1 cellular context compared by ENCODE assay signal in the genomic region with DNA sequence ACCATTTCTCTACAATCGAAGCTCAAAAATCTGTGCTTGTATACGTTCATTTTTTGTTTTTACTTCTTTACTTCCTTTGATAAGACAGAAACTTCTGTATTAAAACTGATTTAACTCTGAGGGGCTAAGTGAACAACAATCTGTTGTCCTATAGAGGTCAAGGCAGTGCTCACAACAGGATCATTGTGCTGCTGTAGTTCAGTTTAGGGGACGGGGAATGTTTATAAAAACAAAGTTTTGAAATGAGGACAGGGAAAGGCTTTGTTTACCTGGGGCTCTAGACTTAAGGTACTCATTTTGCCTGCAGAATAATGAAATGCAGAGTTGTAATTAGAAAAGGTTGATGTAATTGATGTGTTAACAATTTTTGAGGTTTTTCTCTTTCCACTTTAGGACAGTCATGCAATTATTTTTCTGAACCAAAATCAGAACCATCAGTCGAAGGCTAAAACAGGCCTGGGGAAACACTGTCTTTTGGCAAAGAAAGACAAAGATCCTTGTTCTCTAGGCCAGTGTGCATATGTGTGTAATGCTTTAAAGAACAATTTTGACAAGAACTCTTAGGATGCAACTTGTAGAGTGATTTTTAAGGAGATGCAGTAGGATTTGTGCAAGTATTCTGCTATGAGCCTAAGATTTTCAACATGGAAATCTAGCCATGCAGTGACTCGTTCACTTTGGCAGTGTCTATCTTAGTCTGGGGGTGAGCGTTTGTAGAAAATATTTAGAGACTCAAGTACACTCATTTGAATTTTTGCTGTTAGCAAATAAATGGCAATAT.
TF ChIP-seq lines count a peak whose summit lies in the region.

No MANE protein-coding gene starts in this region.

TF ChIP-seq in HepG2, 621 proteins besides CTCF, POLR2A, EP300 and RAD21:
- TF ChIP-seq FOXP1 (IDR thresholded peaks at IDR 0.05) (no peak), FOXP1 (CRISPR knock-in tag; IDR thresholded peaks at IDR 0.05) (peak; percentile 78), GATAD2A (CRISPR knock-in tag; IDR thresholded peaks at IDR 0.05) (peak; percentile 33; the same call in 1 of the 2 replicates), ZFP41 (CRISPR knock-in tag; IDR thresholded peaks at IDR 0.05; ENCODE audit: borderline replicate concordance) (no peak), ZNF816 (CRISPR knock-in tag; IDR thresholded peaks at IDR 0.05; ENCODE audit: borderline replicate concordance) (no peak), HOXA9 (CRISPR knock-in tag; IDR thresholded peaks at IDR 0.05; ENCODE audit: borderline replicate concordance) (no peak), REST (IDR thresholded peaks at IDR 0.05; ENCODE audit: borderline replicate concordance in 1 of 2, low read depth in 1 of 2, low read length in 2 of 2) (no peak), FOXP4 (CRISPR knock-in tag; IDR thresholded peaks at IDR 0.05) (peak; percentile 27; the same call in 1 of the 2 replicates), FOXA3 (CRISPR knock-in tag; IDR thresholded peaks at IDR 0.05) (peak; percentile 24; the same call in 1 of the 2 replicates), JUND (CRISPR knock-in tag; IDR thresholded peaks at IDR 0.05) (no peak), HCFC1 (IDR thresholded peaks at IDR 0.05; ENCODE audit: low read depth, low read length) (no peak), MAZ (IDR thresholded peaks at IDR 0.05; ENCODE audit: borderline replicate concordance, low read depth, low read length) (no peak), MAZ (CRISPR knock-in tag; IDR thresholded peaks at IDR 0.05; ENCODE audit: low read depth) (no peak), RARA (CRISPR knock-in tag; IDR thresholded peaks at IDR 0.05) (0 out of 2 replicates have a peak, but pooled peaks have one; percentile 17)
- TF ChIP-seq, protein P1, sequence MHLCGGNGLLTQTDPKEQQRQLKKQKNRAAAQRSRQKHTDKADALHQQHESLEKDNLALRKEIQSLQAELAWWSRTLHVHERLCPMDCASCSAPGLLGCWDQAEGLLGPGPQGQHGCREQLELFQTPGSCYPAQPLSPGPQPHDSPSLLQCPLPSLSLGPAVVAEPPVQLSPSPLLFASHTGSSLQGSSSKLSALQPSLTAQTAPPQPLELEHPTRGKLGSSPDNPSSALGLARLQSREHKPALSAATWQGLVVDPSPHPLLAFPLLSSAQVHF (CRISPR knock-in tag; IDR thresholded peaks at IDR 0.05) = no peak
TF ChIP-seq in HepG2: peak in this region for 5.
